8 cellular contexts compared by ENCODE assay signal in the genomic region with DNA sequence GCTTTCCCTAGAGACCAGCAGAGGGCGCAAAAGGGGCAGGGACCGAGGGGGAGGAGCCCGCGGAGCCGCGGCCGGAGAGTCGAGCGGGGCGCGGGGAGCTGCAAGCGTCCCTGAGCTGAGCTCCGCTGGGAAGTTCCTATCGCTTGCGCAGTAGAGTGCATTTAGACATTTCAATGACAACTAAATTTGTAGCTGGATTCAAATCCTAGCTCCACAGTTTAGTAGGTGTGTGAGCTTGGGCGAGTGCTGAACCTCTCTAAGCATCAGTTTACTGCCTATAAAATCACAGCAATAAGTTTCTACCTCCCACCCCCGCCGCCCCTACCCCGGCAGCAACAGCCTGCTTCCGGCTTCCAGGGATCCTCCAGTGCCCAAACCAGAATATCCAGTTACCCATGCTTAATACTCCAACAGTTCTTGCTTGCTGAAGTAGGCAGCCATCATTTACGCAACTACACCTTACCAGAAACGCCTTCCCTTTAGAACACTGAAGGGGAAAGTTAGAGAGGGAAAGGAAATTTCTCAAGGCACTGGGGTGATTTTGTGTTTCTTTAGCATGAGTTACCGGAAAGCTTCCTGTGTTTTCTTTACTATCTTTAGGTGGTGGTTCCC. TPM values are rescaled to one million over a fixed set of nuclear protein-coding genes. Genes with fewer than 3 reads are reported as not detected.
DNase-seq lines count a peak whose midpoint lies in the region; ATAC-seq, FAIRE-seq and TF ChIP-seq lines count a peak whose summit lies in the region.

No MANE protein-coding gene starts in this region.

- peak; percentile 62 for FAIRE-seq in endometrium (lab: Jason Lieb, UNC)

- peaks cover 2% of the 10 kb centered on the region for H3K9me3 Mint-ChIP-seq in mesothelial cell of epicardium

- peak; percentile 93 for DNase-seq in CD1c-positive myeloid dendritic cell (ENCODE audit: extremely low spot score)
- DNase-seq in HT1080 (ENCODE audit: low read depth): peak; percentile 74
- DNase-seq in NT2/D1 (ENCODE audit: low read depth, low spot score): peak; percentile 92
- DNase-seq in activated CD8-positive, alpha-beta memory T cell treated with anti-CD3 and anti-CD28 coated beads, Interleukin-2, amount 50 U/mL, for 1 hour (ENCODE audit: extremely low read depth): peak; percentile 47
- DNase-seq in mesothelial cell of epicardium (ENCODE audit: low spot score in 2 of 2, unreplicated experiment in 2 of 2): peak; percentile 84 to 91
- peak; percentile 53 for DNase-seq in stimulated activated CD8-positive, alpha-beta memory T cell treated with anti-CD3 and anti-CD28 coated beads, Interleukin-15, amount 100 ng/mL, for 24 hours (ENCODE audit: low read depth)

- H3K4me3 Mint-ChIP-seq in mesothelial cell of epicardium: peak overlapping the region; percentile 70

- peak overlapping the region; percentile 33 for H3K4me3 ChIP-seq in NT2/D1 (ENCODE audit: insufficient read length, low read depth)

- peak; percentile 85 for ATAC-seq in GM21360 (IDR thresholded peaks at IDR 0.05; ENCODE audit: unreplicated experiment)

- peak; percentile 90 for TF ChIP-seq CTCF in mesothelial cell of epicardium (IDR thresholded peaks at IDR 0.05; ENCODE audit: unreplicated experiment)

- no peaks in the 10 kb centered on the region for H3K36me3 ChIP-seq in NT2/D1 (ENCODE audit: insufficient read depth, insufficient read length, low read length)

- peaks cover 59% of the 10 kb centered on the region for H3K27me3 ChIP-seq in NT2/D1 (ENCODE audit: insufficient read depth, insufficient read length)

- no peaks in the 10 kb centered on the region for H3K4me1 ChIP-seq in NT2/D1 (ENCODE audit: insufficient read depth, insufficient read length)

- H3K36me3 Mint-ChIP-seq in mesothelial cell of epicardium: no peaks in the 10 kb centered on the region

- no peaks in the 10 kb centered on the region; the same call in 1 of the 2 replicates for H3K9me3 ChIP-seq in NT2/D1 (ENCODE audit: insufficient read depth, low read length)

- peaks cover 27% of the 10 kb centered on the region for H3K4me1 Mint-ChIP-seq in mesothelial cell of epicardium

- H3K27ac Mint-ChIP-seq in mesothelial cell of epicardium: peak overlapping the region; percentile 89

- H3K9ac ChIP-seq in NT2/D1 (ENCODE audit: insufficient read length, low read depth): no peak overlapping the region

- H3K27me3 Mint-ChIP-seq in mesothelial cell of epicardium (ENCODE audit: low read depth): peaks cover 25% of the 10 kb centered on the region

RNA-seq across cellular contexts. Expression of a gene that starts 9.1 kb away (rescaled TPM):
- total RNA-seq in HT1080 (2014; rRNA removed; shearing (Covaris generic)): not detected in 2 replicates
- polyA plus RNA-seq in HT1080 (2015; cell fraction: cytosol; rRNA removed): not detected in 2 replicates
- polyA plus RNA-seq in HT1080 (2015; cell fraction: nucleus; rRNA removed): 0.12 and 0.41 TPM in 2 replicates
- 2.5 to 3.8 TPM (median 3.1 TPM) in 3 replicates for total RNA-seq in mesothelial cell of epicardium

Comparison
In these comparisons a context has a peak if more than half of its experiments do, and no peak if none do; other contexts are left out.
1. Peak in every context shown above with its lines: DNase-seq, ATAC-seq and H3K4me3 ChIP-seq.